28 cellular contexts compared by ENCODE assay signal in genomic region chr10:79017882-79018550, GRCh38. TPM values are rescaled to one million over a fixed set of nuclear protein-coding genes. Genes with fewer than 3 reads are reported as not detected.
A peak's percentile ranks its signal among the peaks of the same experiment; 100 is the strongest.
DNase-seq lines count a peak whose midpoint lies in the region; ATAC-seq, FAIRE-seq and TF ChIP-seq lines count a peak whose summit lies in the region.
"Had no signal": no experiment of that assay in that cellular context is flagged by ENCODE, and none has a peak within 500 bp of the region (broad histone marks: within the 10 kb centered on the region; RNA-seq: fewer than 3 reads in every experiment).

No MANE protein-coding gene starts in this region.

- WGBS in smooth muscle cell (ENCODE audit: low lambda C conversion rate), result 77% methylated on average over 4 of the region's 4 CpGs

- no peak for TF ChIP-seq CTCF in RWPE2 (IDR thresholded peaks at IDR 0.05; ENCODE audit: poor library complexity, severe bottlenecking)
- TF ChIP-seq CTCF in kidney (IDR thresholded peaks at IDR 0.05; ENCODE audit: borderline replicate concordance, extremely low read depth, insufficient read depth), result no peak
- no peak for TF ChIP-seq CTCF in smooth muscle cell (IDR thresholded peaks at IDR 0.05; ENCODE audit: borderline replicate concordance, insufficient read depth, poor library complexity, severe bottlenecking)
- no peak for TF ChIP-seq CTCF in Calu3 (IDR thresholded peaks at IDR 0.05; ENCODE audit: unreplicated experiment)

- no peaks in the 10 kb centered on the region for H3K4me1 Mint-ChIP-seq in Calu3 (ENCODE audit: low read depth, unreplicated experiment)
- H3K4me1 Mint-ChIP-seq: activated CD8-positive, alpha-beta memory T cell treated with anti-CD3 and anti-CD28 coated beads, Interleukin-2, amount 10 ng/mL, durations not matched to agents 7 days and 5 days; CD14-positive monocyte; naive B cell had no signal

- H3K9me3 Mint-ChIP-seq in Calu3 (ENCODE audit: low read depth, unreplicated experiment), result no peaks in the 10 kb centered on the region
- H3K9me3 Mint-ChIP-seq: activated T-cell treated with anti-CD3 and anti-CD28 coated beads, Interleukin-2, amount 50 U/mL, for 4 hours had no signal

- DNase-seq in activated effector memory CD4-positive, alpha-beta T cell treated with anti-CD3 and anti-CD28 coated beads, Interleukin-2, amount 50 U/mL, for 16 hours, result peak; percentile 50
- no peak for DNase-seq in activated effector memory CD4-positive, alpha-beta T cell treated with Interleukin-2 at 50 U/mL for 16 hours
- peak; percentile 27 for DNase-seq in RWPE2 (ENCODE audit: low spot score)
- DNase-seq in kidney, result peak; percentile 17
- no peak for DNase-seq in smooth muscle cell (lab: John Stamatoyannopoulos, UW; ENCODE audit: unreplicated experiment)
- DNase-seq in Calu3, result no peak
- DNase-seq: activated CD8-positive, alpha-beta memory T cell treated with anti-CD3 and anti-CD28 coated beads, Interleukin-2, amount 10 ng/mL, durations not matched to agents 7 days and 5 days; activated naive CD4-positive, alpha-beta T cell treated with Interleukin-2 at 50 U/mL for 16 hours; activated T-cell treated with anti-CD3 and anti-CD28 coated beads, Interleukin-2, amount 50 U/mL, for 4 hours; body of pancreas; DMS79 treated with DMSO at 0.1 percent for 48 hours; GDM1; naive B cell; NCI-H2107; NCI-H345; NCI-H774; stimulated activated naive CD4-positive, alpha-beta T cell treated with Interleukin-2 at 50 U/mL for 16 hours; T-helper 2 cell had no signal

- H3K9ac ChIP-seq in kidney (ENCODE audit: low read length in 2 of 2) (no peak overlapping the region), smooth muscle cell (ENCODE audit: low read depth) (no peak overlapping the region)

- H3K4me3 ChIP-seq in RWPE2 (ENCODE audit: severe bottlenecking) (no peak overlapping the region), kidney (ENCODE audit: low read length in 2 of 2) (no peak overlapping the region), smooth muscle cell (no peak overlapping the region)
- H3K4me3 ChIP-seq: adrenal gland, body of pancreas, uterus had no signal

- no peak overlapping the region for H3K27ac Mint-ChIP-seq in Calu3 (ENCODE audit: unreplicated experiment)
- H3K27ac Mint-ChIP-seq: activated CD8-positive, alpha-beta memory T cell treated with anti-CD3 and anti-CD28 coated beads, Interleukin-2, amount 10 ng/mL, durations not matched to agents 7 days and 5 days; CD14-positive monocyte; mesothelial cell of epicardium; naive B cell; progenitor cell of endocrine pancreas had no signal

- BruUV-seq in Calu3 (replicated peaks; lab: Mats Ljungman, UMichigan), result no TSS peak

- CTCF ChIA-PET in Calu3 (lab: Charles Lee), result no interaction called here

- H3K27me3 Mint-ChIP-seq in Calu3 (ENCODE audit: unreplicated experiment), result peaks cover 41% of the 10 kb centered on the region

- H2AFZ ChIP-seq in smooth muscle cell (ENCODE audit: low read depth), result no peak overlapping the region

- H3K9me3 ChIP-seq in RWPE2 (ENCODE audit: severe bottlenecking) (no peaks in the 10 kb centered on the region), kidney (ENCODE audit: control insufficient read depth in 1 of 2, low read length in 2 of 2) (peaks cover 0 to 7% of the 10 kb centered on the region in 2 donors), smooth muscle cell (replicated peaks; ENCODE audit: low read depth) (no peaks in the 10 kb centered on the region)
- H3K9me3 ChIP-seq: adrenal gland, body of pancreas, Caco-2, neutrophil, uterus had no signal

- FAIRE-seq in kidney (lab: Jason Lieb, UNC), result no peak
- FAIRE-seq: A204.1 had no signal

- H3K4me2 ChIP-seq in smooth muscle cell, result no peak overlapping the region

- H3K27ac ChIP-seq in RWPE2 (ENCODE audit: poor library complexity, severe bottlenecking), result peak overlapping the region; percentile 54
- no peak overlapping the region for H3K27ac ChIP-seq in kidney (ENCODE audit: low read depth in 2 of 2, low read length in 2 of 2)
- peak overlapping the region; percentile 63 for H3K27ac ChIP-seq in smooth muscle cell (ENCODE audit: low read depth)
- H3K27ac ChIP-seq: body of pancreas, neutrophil had no signal

- H3K36me3 ChIP-seq in RWPE2 (ENCODE audit: low read depth) (no peaks in the 10 kb centered on the region), kidney (ENCODE audit: control insufficient read depth in 1 of 2, insufficient read depth in 2 of 2, low read length in 2 of 2) (no peaks in the 10 kb centered on the region), smooth muscle cell (ENCODE audit: low read depth) (no peaks in the 10 kb centered on the region)
- H3K36me3 ChIP-seq: adrenal gland, neutrophil, uterus had no signal

- no peaks in the 10 kb centered on the region for H3K36me3 Mint-ChIP-seq in Calu3 (ENCODE audit: insufficient read depth, unreplicated experiment)
- H3K36me3 Mint-ChIP-seq: activated CD8-positive, alpha-beta memory T cell treated with anti-CD3 and anti-CD28 coated beads, Interleukin-2, amount 10 ng/mL, durations not matched to agents 7 days and 5 days; CD14-positive monocyte; mesothelial cell of epicardium; naive B cell had no signal

- intact Hi-C loops in kidney (cut with DNase I), result no loop called here
- intact Hi-C loops in Calu3 (cut with micrococcal nuclease; ENCODE audit: unreplicated experiment), result no loop called here

- ATAC-seq in RWPE2 (ENCODE audit: low read depth) (no peak), HG03565 (IDR thresholded peaks at IDR 0.05; ENCODE audit: unreplicated experiment) (no peak), GM21717 (IDR thresholded peaks at IDR 0.05; ENCODE audit: unreplicated experiment) (no peak)
- ATAC-seq: activated CD8-positive, alpha-beta memory T cell treated with anti-CD3 and anti-CD28 coated beads, Interleukin-2, amount 10 ng/mL, durations not matched to agents 7 days and 5 days; activated T-cell treated with anti-CD3 and anti-CD28 coated beads, Interleukin-2, amount 50 U/mL, for 4 hours; body of pancreas had no signal

- H3F3A ChIP-seq in smooth muscle cell (ENCODE audit: low read depth), result peaks cover 13% of the 10 kb centered on the region

- H4K20me1 ChIP-seq in smooth muscle cell (ENCODE audit: low read depth), result no peaks in the 10 kb centered on the region

- no peak overlapping the region for H3K4me3 Mint-ChIP-seq in Calu3 (ENCODE audit: low read depth, unreplicated experiment)
- H3K4me3 Mint-ChIP-seq: activated CD8-positive, alpha-beta memory T cell treated with anti-CD3 and anti-CD28 coated beads, Interleukin-2, amount 10 ng/mL, durations not matched to agents 7 days and 5 days; activated T-cell treated with anti-CD3 and anti-CD28 coated beads, Interleukin-2, amount 50 U/mL, for 4 hours; CD14-positive monocyte; mesothelial cell of epicardium; naive B cell had no signal

- peaks cover 11% of the 10 kb centered on the region for H3K4me1 ChIP-seq in RWPE2 (ENCODE audit: insufficient read depth, poor library complexity, severe bottlenecking)
- H3K4me1 ChIP-seq in kidney (ENCODE audit: control insufficient read depth in 1 of 2, insufficient read depth in 1 of 2, low read depth in 1 of 2, low read length in 2 of 2), result no peaks in the 10 kb centered on the region
- no peaks in the 10 kb centered on the region for H3K4me1 ChIP-seq in smooth muscle cell (ENCODE audit: low read depth)
- H3K4me1 ChIP-seq: Caco-2, uterus had no signal

- no peaks in the 10 kb centered on the region for H3K27me3 ChIP-seq in RWPE2 (ENCODE audit: insufficient read depth, poor library complexity, severe bottlenecking)
- no peaks in the 10 kb centered on the region for H3K27me3 ChIP-seq in smooth muscle cell (ENCODE audit: low read depth)
- H3K27me3 ChIP-seq: adrenal gland, body of pancreas, neutrophil, uterus had no signal

- H3K79me2 ChIP-seq in smooth muscle cell (ENCODE audit: low read depth), result no peaks in the 10 kb centered on the region

RNA-seq across cellular contexts. Expression of gene ZMIZ1, which starts 50.8 kb away (rescaled TPM):
- total RNA-seq in kidney, result 97.6 TPM
- 14.2 TPM for polyA plus RNA-seq in kidney (ENCODE audit: insufficient read depth, low read depth, low replicate concordance)
- 12.0 and 31.3 TPM in 2 replicates for total RNA-seq in smooth muscle cell
- polyA plus RNA-seq in smooth muscle cell, result 24.2 and 28.9 TPM in 2 replicates
- 20.3 and 23.5 TPM in 2 replicates for total RNA-seq in Calu3 (2022)

Comparison
In these comparisons a context has a peak if more than half of its experiments do, and no peak if none do; other contexts are left out.
1. DNase-seq: peak in activated effector memory CD4-positive, alpha-beta T cell treated with anti-CD3 and anti-CD28 coated beads, Interleukin-2, amount 50 U/mL, for 16 hours (single experiment), RWPE2 (single experiment) and kidney (single experiment); none in activated effector memory CD4-positive, alpha-beta T cell treated with Interleukin-2 at 50 U/mL for 16 hours (single experiment), smooth muscle cell (single experiment) and Calu3 (single experiment).
2. H3K27ac ChIP-seq: peak in RWPE2 (single experiment) and smooth muscle cell (single experiment); none in kidney (0 of 2).